In genomic region chr2:12451726-12452125, GRCh38 we compare ENCODE assay signal across 10 cellular contexts.
DNase-seq lines count a peak whose midpoint lies in the region; ATAC-seq, FAIRE-seq and TF ChIP-seq lines count a peak whose summit lies in the region.
"Had no signal": no experiment of that assay in that cellular context is flagged by ENCODE, and none has a peak within 500 bp of the region (broad histone marks: within the 10 kb centered on the region; RNA-seq: fewer than 3 reads in every experiment).

No MANE protein-coding gene starts in this region.

- peaks cover 0 to 3% (median 0%) of the 10 kb centered on the region in 7 donors for H3K9me3 Mint-ChIP-seq in CD4-positive, CD25-positive, alpha-beta regulatory T cell
- no peaks in the 10 kb centered on the region for H3K9me3 Mint-ChIP-seq in natural killer cell

- POLR2A ChIA-PET in K562 (lab: Yijun Ruan, JAX) = interaction anchor here (0.8 to 1.6 kb wide), 5 partner anchors 9 to 263 kb away, joined by 3 to 4 read pairs (median 3); no protein-coding TSS in a partner anchor

- H3K36me3 ChIP-seq in CD4-positive, CD25-positive, alpha-beta regulatory T cell (ENCODE audit: control insufficient read depth, insufficient read depth, low read length) = no peaks in the 10 kb centered on the region
- H3K36me3 ChIP-seq in MM.1S (replicated peaks; ENCODE audit: insufficient read depth, low read length) (no peaks in the 10 kb centered on the region), K562 (ENCODE audit: control insufficient read depth, insufficient read depth, low read length) (no peaks in the 10 kb centered on the region)

- H3K4me2 ChIP-seq in MM.1S (ENCODE audit: low read depth, low read length) = peak overlapping the region; percentile 25; the same call in 1 of the 2 replicates
- H3K4me2 ChIP-seq in K562 (ENCODE audit: insufficient read depth, low read length) = peak overlapping the region; percentile 68

- no peaks in the 10 kb centered on the region for H3K9me2 ChIP-seq in MM.1S (replicated peaks; ENCODE audit: insufficient read depth, low read length)

- H2AFZ ChIP-seq in MM.1S (ENCODE audit: low read length) (peak overlapping the region; percentile 7; the same call in 1 of the 2 replicates), K562 (ENCODE audit: low read depth, low read length) (peak overlapping the region; percentile 79)

- FAIRE-seq in K562 (lab: Jason Lieb, UNC) = peak; percentile 82
- no peak for FAIRE-seq in HTR-8/SVneo (lab: Jason Lieb, UNC)

- H3K9ac ChIP-seq in MM.1S (ENCODE audit: low read length) (no peak overlapping the region), K562 (ENCODE audit: insufficient read depth in 1 of 2, low read depth in 2 of 2, low read length in 2 of 2) (peak overlapping the region in 1 of 2 experiments; percentile 61; a peak in 2 of 4 replicates)

- H4K20me1 ChIP-seq in MM.1S (ENCODE audit: insufficient read depth, low read length) = no peaks in the 10 kb centered on the region
- H4K20me1 ChIP-seq in K562 (replicated peaks; ENCODE audit: control insufficient read depth, insufficient read depth, low read length) = no peaks in the 10 kb centered on the region

- ATAC-seq in CD4-positive, CD25-positive, alpha-beta regulatory T cell (ENCODE audit: low read depth in 2 of 2) = peak; percentile 40 to 51
- ATAC-seq in K562 (peak; percentile 40), natural killer cell (peak in 2 of 3 donors; percentile 35 to 55)

- peaks cover 32% of the 10 kb centered on the region for H3K4me1 ChIP-seq in CD4-positive, CD25-positive, alpha-beta regulatory T cell (ENCODE audit: control insufficient read depth, insufficient read depth, low read length, poor library complexity, severe bottlenecking)
- H3K4me1 ChIP-seq in MM.1S (ENCODE audit: low read length) = peaks cover 5% of the 10 kb centered on the region; the same call in 1 of the 2 replicates
- H3K4me1 ChIP-seq in K562 (replicated peaks in 1 of 2; ENCODE audit: control insufficient read depth in 2 of 2, insufficient read depth in 2 of 2, low read length in 2 of 2) = peaks cover 15 to 47% of the 10 kb centered on the region in 2 experiments; a peak in 4 of 5 replicates

- H3K4me3 Mint-ChIP-seq in CD4-positive, CD25-positive, alpha-beta regulatory T cell = peak overlapping the region; percentile 24 to 85 (median 79)
- H3K4me3 Mint-ChIP-seq in natural killer cell = peak overlapping the region; percentile 82

- no peaks in the 10 kb centered on the region for H3K9me1 ChIP-seq in K562 (ENCODE audit: control insufficient read depth, insufficient read depth, low read length)

- peak overlapping the region; percentile 57 for H3K27ac ChIP-seq in CD4-positive, CD25-positive, alpha-beta regulatory T cell (ENCODE audit: insufficient read depth, low read length, poor library complexity, severe bottlenecking)
- peak overlapping the region; percentile 11; the same call in 1 of the 2 replicates for H3K27ac ChIP-seq in MM.1S (ENCODE audit: low read length)
- H3K27ac ChIP-seq in K562 (ENCODE audit: extremely low read depth, low read depth, low read length) = peak overlapping the region; percentile 64

- in situ Hi-C loops in K562 (cut with MboI) = no loop called here

- no peaks in the 10 kb centered on the region for H3K9me3 ChIP-seq in CD4-positive, CD25-positive, alpha-beta regulatory T cell (ENCODE audit: control insufficient read depth in 2 of 2, low read length in 2 of 2)
- H3K9me3 ChIP-seq in MM.1S (replicated peaks; ENCODE audit: insufficient read depth, low read length) = no peaks in the 10 kb centered on the region
- H3K9me3 ChIP-seq in K562 (replicated peaks; ENCODE audit: control insufficient read depth, insufficient read depth, low read depth, low read length) = 0 out of 2 replicates have a peak, but pooled peaks cover 2% of the 10 kb centered on the region

- TF ChIP-seq RAD21 in K562 (CRISPR knock-in tag; conservative IDR thresholded peaks at IDR 0.05 in 1 of 2, IDR thresholded peaks at IDR 0.05 in 1 of 2) = no peak

- intact Hi-C loops in K562 (cut with micrococcal nuclease) = loop anchor here (2.0 kb wide), 1 partner anchor 63 kb away; no protein-coding TSS in a partner anchor
- intact Hi-C loops in natural killer cell (cut with micrococcal nuclease) = no loop called here

- 0% methylated on average over 5 of the region's 5 CpGs for WGBS in K562 (ENCODE audit: insufficient coverage, low coverage, missing lambda C conversion rate)

- TF ChIP-seq EP300 in K562 (IDR thresholded peaks at IDR 0.05; ENCODE audit: low read length) = peak; percentile 95

- peak overlapping the region; percentile 80 to 98 (median 91) for H3K27ac Mint-ChIP-seq in CD4-positive, CD25-positive, alpha-beta regulatory T cell
- peak overlapping the region; percentile 90 to 92 for H3K27ac Mint-ChIP-seq in natural killer cell

- H3K79me2 ChIP-seq in MM.1S (ENCODE audit: low read length) (no peaks in the 10 kb centered on the region), K562 (ENCODE audit: control insufficient read depth, insufficient read depth, low read length) (no peaks in the 10 kb centered on the region)

- no peaks in the 10 kb centered on the region for H3F3A ChIP-seq in MM.1S (ENCODE audit: insufficient read depth, low read length)

- H3K36me3 Mint-ChIP-seq in CD4-positive, CD25-positive, alpha-beta regulatory T cell = no peaks in the 10 kb centered on the region
- no peaks in the 10 kb centered on the region for H3K36me3 Mint-ChIP-seq in natural killer cell

- no peaks in the 10 kb centered on the region for H3K27me3 ChIP-seq in CD4-positive, CD25-positive, alpha-beta regulatory T cell (ENCODE audit: control insufficient read depth, insufficient read depth, low read length)
- H3K27me3 ChIP-seq in MM.1S (replicated peaks; ENCODE audit: insufficient read depth, low read length) (no peaks in the 10 kb centered on the region), K562 (ENCODE audit: control insufficient read depth in 2 of 2, insufficient read depth in 2 of 2, low read length in 2 of 2) (no peaks in the 10 kb centered on the region)

- peak overlapping the region; percentile 82 for H3K4me3 ChIP-seq in CD4-positive, CD25-positive, alpha-beta regulatory T cell (ENCODE audit: low read depth, low read length)
- 0 out of 2 replicates have a peak overlapping the region, but pooled peaks have one; percentile 18 for H3K4me3 ChIP-seq in MM.1S (ENCODE audit: low read length)
- H3K4me3 ChIP-seq in K562 = no peak overlapping the region

- no TSS peak for BruUV-seq in K562 (replicated peaks; lab: Mats Ljungman, UMichigan)

- TF ChIP-seq CTCF in MM.1S (IDR thresholded peaks at IDR 0.05; ENCODE audit: low read length) (no peak), K562 (IDR thresholded peaks at IDR 0.05 in 2 of 3, conservative IDR thresholded peaks at IDR 0.05 in 1 of 3; ENCODE audit: insufficient read depth in 2 of 3, low read depth in 1 of 3, low read length in 3 of 3) (no peak), natural killer cell (IDR thresholded peaks at IDR 0.05) (no peak), GM20000 (IDR thresholded peaks at IDR 0.05; ENCODE audit: extremely low read depth, missing control alignments) (no peak)

- peak in 2 of 3 donors; percentile 44 to 84 for DNase-seq in CD4-positive, CD25-positive, alpha-beta regulatory T cell
- DNase-seq in MM.1S (peak; percentile 73), K562 (ENCODE audit: extremely low read depth in 1 of 4, low spot score in 3 of 4) (peak; percentile 23 to 74 (median 46)), natural killer cell (no peak), activated gamma-delta T cell (lab: John Stamatoyannopoulos, UW) (no peak), GM20000 (ENCODE audit: low spot score) (no peak), NCI-H2196 (lab: John Stamatoyannopoulos, UW; ENCODE audit: unreplicated experiment) (no peak), HTR-8/SVneo (ENCODE audit: insufficient read length, low spot score) (no peak)
- DNase-seq: activated effector memory CD4-positive, alpha-beta T cell treated with Interleukin-2 at 50 U/mL for 16 hours; midbrain had no signal

- TF ChIP-seq POLR2A in K562 (conservative IDR thresholded peaks at IDR 0.05) = no peak

- peaks cover 22 to 65% (median 46%) of the 10 kb centered on the region in 4 donors for H3K4me1 Mint-ChIP-seq in CD4-positive, CD25-positive, alpha-beta regulatory T cell
- peaks cover 34 to 48% of the 10 kb centered on the region in 2 donors for H3K4me1 Mint-ChIP-seq in natural killer cell

- H3K27me3 Mint-ChIP-seq in CD4-positive, CD25-positive, alpha-beta regulatory T cell = no peaks in the 10 kb centered on the region
- H3K27me3 Mint-ChIP-seq in natural killer cell (ENCODE audit: low read depth in 2 of 2) = no peaks in the 10 kb centered on the region

- CTCF ChIA-PET in K562 (lab: Yijun Ruan, JAX; ENCODE audit: low intra/inter-chr PET ratio) = interaction anchor here (0.6 kb wide), 1 partner anchor 623 kb away, joined by 3 read pairs; no protein-coding TSS in a partner anchor

TF ChIP-seq in K562, 482 proteins besides CTCF, POLR2A, EP300 and RAD21 (continues in another document):
- TF ChIP-seq CREM (IDR thresholded peaks at IDR 0.05; ENCODE audit: low read depth) (peak; percentile 31; the same call in 1 of the 2 replicates), TAL1 (IDR thresholded peaks at IDR 0.05) (peak; percentile 89), SP2 (IDR thresholded peaks at IDR 0.05; ENCODE audit: extremely low read depth, low read depth, low read length, poor library complexity, severe bottlenecking) (no peak), SMARCC2 (IDR thresholded peaks at IDR 0.05; ENCODE audit: low read depth) (0 out of 2 replicates have a peak, but pooled peaks have one; percentile 18), HMGN3 (IDR thresholded peaks at IDR 0.05; ENCODE audit: borderline replicate concordance, extremely low read depth, insufficient read length, low read depth, low read length) (no peak), MEIS2 (IDR thresholded peaks at IDR 0.05; ENCODE audit: partially characterized antibody) (peak; percentile 40), TBP (optimal IDR thresholded peaks at IDR 0.05; ENCODE audit: low read depth, low read length) (peak; percentile 23), ZNF785 (CRISPR knock-in tag; IDR thresholded peaks at IDR 0.05) (no peak), NR2C1 (IDR thresholded peaks at IDR 0.05) (no peak), NR2C1 (tag; IDR thresholded peaks at IDR 0.05) (peak; percentile 45; the same call in 1 of the 2 replicates), EGR1 (conservative IDR thresholded peaks at IDR 0.05) (no peak), ARNT (IDR thresholded peaks at IDR 0.05) (0 out of 4 replicates have a peak, but pooled peaks have one; percentile 48 to 57), NFIC (IDR thresholded peaks at IDR 0.05) (peak; percentile 73; the same call in 1 of the 2 replicates), ZNF79 (CRISPR knock-in tag; IDR thresholded peaks at IDR 0.05; ENCODE audit: low read depth) (no peak), MYNN (IDR thresholded peaks at IDR 0.05) (0 out of 2 replicates have a peak, but pooled peaks have one; percentile 14), MYNN (CRISPR knock-in tag; IDR thresholded peaks at IDR 0.05) (no peak), KLF16 (IDR thresholded peaks at IDR 0.05) (peak; percentile 86), ZC3H8 (IDR thresholded peaks at IDR 0.05) (no peak)

Comparison
In these comparisons a context has a peak if more than half of its experiments do, and no peak if none do; other contexts are left out.
1. DNase-seq: peak in CD4-positive, CD25-positive, alpha-beta regulatory T cell (2 of 3), MM.1S (single experiment) and K562 (4 of 4); none in natural killer cell (single experiment), activated gamma-delta T cell (single experiment), GM20000 (single experiment), NCI-H2196 (single experiment) and HTR-8/SVneo (single experiment).
2. H3K27ac ChIP-seq: peak in every context shown above with its lines; median percentile 64 in K562; 57 in CD4-positive, CD25-positive, alpha-beta regulatory T cell; 11 in MM.1S.
3. Peak in every context shown above with its lines, with median percentiles within 50 percentile points of each other: ATAC-seq.